In genomic region chr2:74513605-74514367, GRCh38 we compare ENCODE assay signal across 11 cellular contexts. TPM values are rescaled to one million over a fixed set of nuclear protein-coding genes. Genes with fewer than 3 reads are reported as not detected.
DNase-seq lines count a peak whose midpoint lies in the region; ATAC-seq and TF ChIP-seq lines count a peak whose summit lies in the region.
"Had no signal": no experiment of that assay in that cellular context is flagged by ENCODE, and none has a peak within 500 bp of the region (broad histone marks: within the 10 kb centered on the region; RNA-seq: fewer than 3 reads in every experiment).

No MANE protein-coding gene starts in this region.

- H3K27ac Mint-ChIP-seq in WTC11, result no peak overlapping the region
- H3K27ac Mint-ChIP-seq: mesothelial cell of epicardium had no signal

- peaks cover 6% of the 10 kb centered on the region for H3K4me1 ChIP-seq in ACC112 (ENCODE audit: control insufficient read depth, insufficient read depth, low read length, unreplicated experiment)
- H3K4me1 ChIP-seq in lower lobe of right lung, result peaks cover 31% of the 10 kb centered on the region

- H3K36me3 ChIP-seq in ACC112 (ENCODE audit: insufficient read depth, low read length) (no peaks in the 10 kb centered on the region), lower lobe of right lung (no peaks in the 10 kb centered on the region)

- no peak overlapping the region for H2AFZ ChIP-seq in ACC112 (ENCODE audit: low read length, unreplicated experiment)

- H3K9me3 Mint-ChIP-seq in WTC11, result peaks cover 8% of the 10 kb centered on the region
- H3K9me3 Mint-ChIP-seq: mesothelial cell of epicardium had no signal

- no peaks in the 10 kb centered on the region for H3K9me3 ChIP-seq in lower lobe of right lung

- no peaks in the 10 kb centered on the region for H3K79me2 ChIP-seq in ACC112 (ENCODE audit: control insufficient read depth, insufficient read depth, low read length, unreplicated experiment)

- intact Hi-C loops in left colon (cut with DNase I, micrococcal nuclease) (no loop called here), lower lobe of right lung (cut with DNase I) (no loop called here), head of caudate nucleus (cut with DNase I) (no loop called here)

- CTCF ChIA-PET in WTC11 (lab: Charles Lee), result interaction anchor here (0.6 to 2.3 kb wide), 3 partner anchors 10 to 393 kb away, joined by 4 to 8 read pairs (median 6); partner anchors contain the start of genes CCDC142 and TTC31

- H3K4me3 ChIP-seq in ACC112 (ENCODE audit: low read depth, low read length) (peak overlapping the region; percentile 59), lower lobe of right lung (no peak overlapping the region)

- peaks cover 16% of the 10 kb centered on the region for H3K4me1 Mint-ChIP-seq in WTC11

- H3K4me3 Mint-ChIP-seq in WTC11, result peak overlapping the region; percentile 65
- H3K4me3 Mint-ChIP-seq: mesothelial cell of epicardium had no signal

- POLR2A ChIA-PET in WTC11 (lab: Charles Lee), result interaction anchor here (0.9 to 1.3 kb wide), 2 partner anchors 39 to 74 kb away, joined by 3 to 4 read pairs; no protein-coding TSS in a partner anchor

- H3K27me3 ChIP-seq in ACC112 (ENCODE audit: insufficient read depth, low read length) (peaks cover 71% of the 10 kb centered on the region), lower lobe of right lung (ENCODE audit: low read depth) (peaks cover 92% of the 10 kb centered on the region)

- no peak for TF ChIP-seq CTCF in GM20000 (IDR thresholded peaks at IDR 0.05; ENCODE audit: extremely low read depth, missing control alignments)
- no peak for TF ChIP-seq CTCF in WTC11 (IDR thresholded peaks at IDR 0.05)
- no peak for TF ChIP-seq CTCF in lower lobe of right lung (IDR thresholded peaks at IDR 0.05)

- peaks cover 99% of the 10 kb centered on the region for H3K27me3 Mint-ChIP-seq in WTC11 (ENCODE audit: low read depth)

- H3K27ac ChIP-seq in ACC112 (ENCODE audit: low read depth, low read length) (no peak overlapping the region), lower lobe of right lung (no peak overlapping the region)
- H3K27ac ChIP-seq: dorsolateral prefrontal cortex had no signal

- ATAC-seq in WTC11 (peak; percentile 9), left colon (peak; percentile 5), HG03095 (IDR thresholded peaks at IDR 0.05; ENCODE audit: unreplicated experiment) (no peak), lower lobe of right lung (no peak), HG03432 (IDR thresholded peaks at IDR 0.05; ENCODE audit: unreplicated experiment) (no peak)
- ATAC-seq: HCT116 had no signal

- peak; percentile 43 for DNase-seq in GM20000 (ENCODE audit: low spot score)
- DNase-seq in WTC11 (ENCODE audit: low spot score), result peak; percentile 39
- no peak for DNase-seq in left colon
- DNase-seq in lower lobe of right lung, result no peak
- DNase-seq in head of caudate nucleus, result no peak

- H3K36me3 Mint-ChIP-seq in WTC11, result peaks cover 9% of the 10 kb centered on the region
- H3K36me3 Mint-ChIP-seq: mesothelial cell of epicardium had no signal

TF ChIP-seq in WTC11, 78 proteins besides CTCF, POLR2A, EP300 and RAD21:
- no peak for TF ChIP-seq PRDM15 (CRISPR knock-in tag; IDR thresholded peaks at IDR 0.05)
- TF ChIP-seq ZNF512 (CRISPR knock-in tag; IDR thresholded peaks at IDR 0.05; ENCODE audit: borderline replicate concordance), result 0 out of 2 replicates have a peak, but pooled peaks have one; percentile 33

RNA-seq across cellular contexts. Expression of gene TLX2, which starts 0.5 kb away (rescaled TPM):
- 0.18 to 0.39 TPM (median 0.26 TPM) in 3 replicates for total RNA-seq in WTC11 (2021)
- total RNA-seq in left colon, result under 1 TPM in 1 of 2 donors, not detected in 1; 0.56 TPM
- not detected for total RNA-seq in lower lobe of right lung
- total RNA-seq: mesothelial cell of epicardium had no signal

RNA-seq across cellular contexts. Expression of gene PCGF1, which starts 6.3 kb away (rescaled TPM):
- total RNA-seq in WTC11 (2021), result 13.7 to 15.7 TPM (median 15.4 TPM) in 3 replicates
- 10 to 100 TPM; 18.4 to 20.2 TPM for total RNA-seq in left colon
- 28.4 TPM for total RNA-seq in lower lobe of right lung

RNA-seq across cellular contexts. Expression of gene DQX1, which starts 12.2 kb away (rescaled TPM):
- total RNA-seq in WTC11 (2021) (1.2 to 1.9 TPM (median 1.3 TPM) in 3 replicates), left colon (10 to 100 TPM; 34.3 to 44.0 TPM), lower lobe of right lung (0.44 TPM)

RNA-seq across cellular contexts. Expression of gene LBX2, which starts 14.4 kb away (rescaled TPM):
- 1.0 to 1.8 TPM (median 1.8 TPM) in 3 replicates for total RNA-seq in WTC11 (2021)
- 1 to 10 TPM; 1.2 to 1.7 TPM for total RNA-seq in left colon
- total RNA-seq in lower lobe of right lung, result 1.5 TPM

RNA-seq across cellular contexts. Expression of gene AUP1, which starts 15.7 kb away (rescaled TPM):
- total RNA-seq in WTC11 (2021), result 78.1 to 84.9 TPM (median 80.9 TPM) in 3 replicates
- total RNA-seq in left colon, result 100 to 1,000 TPM; 124 to 133 TPM
- total RNA-seq in lower lobe of right lung, result 122 TPM

Comparison
In these comparisons a context has a peak if more than half of its experiments do, and no peak if none do; other contexts are left out.
1. DNase-seq: peak in GM20000 (single experiment) and WTC11 (single experiment); none in left colon (0 of 2), lower lobe of right lung (single experiment) and head of caudate nucleus (0 of 42).
2. ATAC-seq: peak in WTC11 (single experiment) and left colon (single experiment); none in HG03095 (single experiment), lower lobe of right lung (0 of 2) and HG03432 (single experiment).
3. RNA of gene DQX1, which starts 12.2 kb away (total RNA-seq): 34.3 to 44.0 TPM in left colon; 1.2 to 1.9 TPM in WTC11 and 0.44 TPM in lower lobe of right lung (single experiment); every median in the first group is over 10 times any median in the second.